29 cellular contexts compared by ENCODE assay signal in the genomic region with DNA sequence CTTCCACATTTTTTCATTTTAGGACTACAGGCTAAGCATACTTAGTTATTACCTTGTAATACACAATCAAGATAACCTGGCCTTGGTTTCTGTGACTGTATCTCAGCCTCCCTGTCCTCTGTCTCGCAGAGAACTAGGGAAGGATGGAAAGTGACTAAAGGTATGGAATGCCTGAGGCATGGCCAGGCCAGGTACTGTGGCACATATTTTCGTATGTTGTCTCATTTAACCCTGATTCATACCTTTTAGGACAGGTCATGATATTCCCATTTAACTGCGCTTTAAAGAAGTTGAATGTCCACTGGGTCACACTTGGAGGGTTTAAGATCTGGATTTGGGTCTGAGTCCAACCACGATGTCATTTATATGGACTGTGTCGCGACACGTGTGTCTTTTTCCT.
"Had no signal": no experiment of that assay in that cellular context is flagged by ENCODE, and none has a peak within 500 bp of the region (broad histone marks: within the 10 kb centered on the region; RNA-seq: fewer than 3 reads in every experiment).

No MANE protein-coding gene starts in this region.

- H3K27me3 Mint-ChIP-seq: activated naive CD4-positive, alpha-beta T cell treated with anti-CD3 and anti-CD28 coated beads, Interleukin-2, amount 50 U/mL, for 24 hours; brain had no signal

- H3K27ac ChIP-seq: ascending aorta, breast epithelium, cardiac muscle cell, colonic mucosa, epithelial cell of prostate, esophagus squamous epithelium had no signal

- H3K9me3 Mint-ChIP-seq: activated CD4-positive, alpha-beta memory T cell treated with anti-CD3 and anti-CD28 coated beads for 36 hours; activated CD4-positive, alpha-beta T cell treated with anti-CD3 and anti-CD28 coated beads, Interleukin-2, amount 10 ng/mL, durations not matched to agents 24 days and 14 days; activated naive CD4-positive, alpha-beta T cell treated with anti-CD3 and anti-CD28 coated beads for 36 hours; activated naive CD4-positive, alpha-beta T cell treated with anti-CD3 and anti-CD28 coated beads, Interleukin-2, amount 50 U/mL, for 24 hours; activated T-helper 1 cell treated with anti-CD3 and anti-CD28 coated beads, Interleukin-12 subunit alpha, Interleukin-12 subunit beta, Interleukin-2, Interleukin-4 antibody, amounts not matched to agents 30 ng/mL and 10 ng/mL and 1 ng/mL, durations not matched to agents 14 hours and 24 hours and 36 hours; activated T-helper 2 cell treated with anti-CD3 and anti-CD28 coated beads, Interferon-gamma antibody, Interleukin-2, Interleukin-4, amounts not matched to agents 10 μg/mL and 5 μg/mL and 100 μg/mL, durations not matched to agents 14 hours and 24 hours and 36 hours had no signal

- H3K36me3 Mint-ChIP-seq: activated CD4-positive, alpha-beta memory T cell treated with anti-CD3 and anti-CD28 coated beads for 36 hours; activated CD8-positive, alpha-beta memory T cell treated with anti-CD3 and anti-CD28 coated beads, Interleukin-2, amount 10 ng/mL, durations not matched to agents 7 days and 5 days; activated naive CD4-positive, alpha-beta T cell treated with anti-CD3 and anti-CD28 coated beads, Interleukin-2, amount 50 U/mL, for 24 hours; activated naive CD8-positive, alpha-beta T cell treated with anti-CD3 and anti-CD28 coated beads, Interleukin-2, amount 10 ng/mL, durations not matched to agents 7 days and 5 days; brain had no signal

- H3K4me3 ChIP-seq: ascending aorta, breast epithelium, cardiac muscle cell, colonic mucosa, esophagus squamous epithelium had no signal

- DNase-seq: activated CD4-positive, alpha-beta memory T cell treated with anti-CD3 and anti-CD28 coated beads for 36 hours; activated CD4-positive, alpha-beta T cell treated with anti-CD3 and anti-CD28 coated beads for 36 hours; activated CD4-positive, alpha-beta T cell treated with anti-CD3 and anti-CD28 coated beads, Interleukin-2, amount 10 ng/mL, durations not matched to agents 24 days and 14 days; activated CD4-positive, CD25-positive, alpha-beta regulatory T cell; activated CD4-positive, CD25-positive, alpha-beta regulatory T cell treated with anti-CD3 and anti-CD28 coated beads, Interleukin-2, amount 50 U/mL, for 72 hours; activated CD8-positive, alpha-beta memory T cell treated with anti-CD3 and anti-CD28 coated beads, Interleukin-2, amount 10 ng/mL, durations not matched to agents 7 days and 5 days; activated CD8-positive, alpha-beta memory T cell treated with anti-CD3 and anti-CD28 coated beads, Interleukin-2, amount 50 U/mL, for 4 hours; activated CD8-positive, alpha-beta T cell treated with anti-CD3 and anti-CD28 coated beads, Interleukin-2, amount 10 ng/mL, durations not matched to agents 7 days and 5 days; activated effector memory CD4-positive, alpha-beta T cell treated with anti-CD3 and anti-CD28 coated beads, Interleukin-2, amount 50 U/mL, for 16 hours; activated naive CD4-positive, alpha-beta T cell treated with anti-CD3 and anti-CD28 coated beads for 36 hours; activated naive CD8-positive, alpha-beta T cell treated with anti-CD3 and anti-CD28 coated beads, Interleukin-2, amount 10 ng/mL, durations not matched to agents 7 days and 5 days; activated T-cell treated with anti-CD3 and anti-CD28 coated beads, Interleukin-2, amount 50 U/mL, for 1 hour; activated T-cell treated with anti-CD3 and anti-CD28 coated beads, Interleukin-2, amount 50 U/mL, for 48 hours; central memory CD4-positive, alpha-beta T cell; cerebellar nuclear complex; colonic mucosa; effector CD8-positive, alpha-beta T cell; esophagus squamous epithelium; foreskin melanocyte; head of caudate nucleus; T-helper 2 cell had no signal

- ATAC-seq: activated CD4-positive, alpha-beta T cell treated with anti-CD3 and anti-CD28 coated beads for 36 hours; activated CD8-positive, alpha-beta memory T cell treated with anti-CD3 and anti-CD28 coated beads, Interleukin-2, amount 10 ng/mL, durations not matched to agents 7 days and 5 days; activated CD8-positive, alpha-beta T cell treated with anti-CD3 and anti-CD28 coated beads, Interleukin-2, amount 10 ng/mL, durations not matched to agents 7 days and 5 days had no signal

- H3K27ac Mint-ChIP-seq: activated CD4-positive, alpha-beta memory T cell treated with anti-CD3 and anti-CD28 coated beads for 36 hours; activated CD4-positive, alpha-beta T cell treated with anti-CD3 and anti-CD28 coated beads for 36 hours; activated CD4-positive, alpha-beta T cell treated with anti-CD3 and anti-CD28 coated beads, Interleukin-2, amount 10 ng/mL, durations not matched to agents 24 days and 14 days; activated CD8-positive, alpha-beta memory T cell treated with anti-CD3 and anti-CD28 coated beads, Interleukin-2, amount 10 ng/mL, durations not matched to agents 7 days and 5 days; activated CD8-positive, alpha-beta T cell treated with anti-CD3 and anti-CD28 coated beads, Interleukin-2, amount 10 ng/mL, durations not matched to agents 7 days and 5 days; activated naive CD4-positive, alpha-beta T cell treated with anti-CD3 and anti-CD28 coated beads for 36 hours; activated naive CD4-positive, alpha-beta T cell treated with anti-CD3 and anti-CD28 coated beads, Interleukin-2, amount 50 U/mL, for 24 hours; activated naive CD8-positive, alpha-beta T cell treated with anti-CD3 and anti-CD28 coated beads, Interleukin-2, amount 10 ng/mL, durations not matched to agents 7 days and 5 days; activated T-helper 1 cell treated with anti-CD3 and anti-CD28 coated beads, Interleukin-12 subunit alpha, Interleukin-12 subunit beta, Interleukin-2, Interleukin-4 antibody, amounts not matched to agents 30 ng/mL and 10 ng/mL and 1 ng/mL, durations not matched to agents 14 hours and 24 hours and 36 hours; activated T-helper 2 cell treated with anti-CD3 and anti-CD28 coated beads, Interferon-gamma antibody, Interleukin-2, Interleukin-4, amounts not matched to agents 10 μg/mL and 5 μg/mL and 100 μg/mL, durations not matched to agents 14 hours and 24 hours and 36 hours; brain had no signal

- H3K4me3 Mint-ChIP-seq: activated CD4-positive, alpha-beta memory T cell treated with anti-CD3 and anti-CD28 coated beads for 36 hours; activated CD4-positive, alpha-beta T cell treated with anti-CD3 and anti-CD28 coated beads for 36 hours; activated CD4-positive, alpha-beta T cell treated with anti-CD3 and anti-CD28 coated beads, Interleukin-2, amount 10 ng/mL, durations not matched to agents 24 days and 14 days; activated CD8-positive, alpha-beta memory T cell treated with anti-CD3 and anti-CD28 coated beads, Interleukin-2, amount 10 ng/mL, durations not matched to agents 7 days and 5 days; activated CD8-positive, alpha-beta T cell treated with anti-CD3 and anti-CD28 coated beads, Interleukin-2, amount 10 ng/mL, durations not matched to agents 7 days and 5 days; activated naive CD4-positive, alpha-beta T cell treated with anti-CD3 and anti-CD28 coated beads for 36 hours; activated naive CD4-positive, alpha-beta T cell treated with anti-CD3 and anti-CD28 coated beads, Interleukin-2, amount 50 U/mL, for 24 hours; activated naive CD8-positive, alpha-beta T cell treated with anti-CD3 and anti-CD28 coated beads, Interleukin-2, amount 10 ng/mL, durations not matched to agents 7 days and 5 days; activated T-helper 1 cell treated with anti-CD3 and anti-CD28 coated beads, Interleukin-12 subunit alpha, Interleukin-12 subunit beta, Interleukin-2, Interleukin-4 antibody, amounts not matched to agents 30 ng/mL and 10 ng/mL and 1 ng/mL, durations not matched to agents 14 hours and 24 hours and 36 hours; brain had no signal

- H3K4me1 Mint-ChIP-seq: activated CD8-positive, alpha-beta memory T cell treated with anti-CD3 and anti-CD28 coated beads, Interleukin-2, amount 10 ng/mL, durations not matched to agents 7 days and 5 days had no signal

- H3K36me3 ChIP-seq: ascending aorta, breast epithelium, cardiac muscle cell, colonic mucosa, esophagus squamous epithelium had no signal

- H3K9me3 ChIP-seq: ascending aorta, breast epithelium, colonic mucosa, esophagus squamous epithelium had no signal

- H3K27me3 ChIP-seq: ascending aorta, breast epithelium, cardiac muscle cell, colonic mucosa, esophagus squamous epithelium had no signal

- H3K4me1 ChIP-seq: ascending aorta, breast epithelium, colonic mucosa, esophagus squamous epithelium had no signal
